16 cellular contexts compared by ENCODE assay signal in genomic region chr4:184446132-184446531, GRCh38.
A peak's percentile ranks its signal among the peaks of the same experiment; 100 is the strongest.
DNase-seq lines count a peak whose midpoint lies in the region; ATAC-seq and TF ChIP-seq lines count a peak whose summit lies in the region.
"Had no signal": no experiment of that assay in that cellular context is flagged by ENCODE, and none has a peak within 500 bp of the region (broad histone marks: within the 10 kb centered on the region; RNA-seq: fewer than 3 reads in every experiment).

No MANE protein-coding gene starts in this region.

- H3K4me3 Mint-ChIP-seq in activated naive CD8-positive, alpha-beta T cell treated with anti-CD3 and anti-CD28 coated beads, Interleukin-2, amount 50 U/mL, for 24 hours: no peak overlapping the region
- H3K4me3 Mint-ChIP-seq: nephron progenitor cell had no signal

- H3K4me1 Mint-ChIP-seq in activated naive CD8-positive, alpha-beta T cell treated with anti-CD3 and anti-CD28 coated beads, Interleukin-2, amount 50 U/mL, for 24 hours: peaks cover 85% of the 10 kb centered on the region

- H3K27ac Mint-ChIP-seq in activated naive CD8-positive, alpha-beta T cell treated with anti-CD3 and anti-CD28 coated beads, Interleukin-2, amount 50 U/mL, for 24 hours: peak overlapping the region; percentile 44
- H3K27ac Mint-ChIP-seq: nephron progenitor cell had no signal

- no peaks in the 10 kb centered on the region for H3K27me3 ChIP-seq in neutrophil
- H3K27me3 ChIP-seq: upper lobe of left lung had no signal

- ATAC-seq in activated naive CD8-positive, alpha-beta T cell treated with anti-CD3 and anti-CD28 coated beads, Interleukin-2, amount 50 U/mL, for 24 hours: no peak
- ATAC-seq: stimulated activated naive CD8-positive, alpha-beta T cell treated with anti-CD3 and anti-CD28 coated beads, Interleukin-15, amount 100 ng/mL, for 72 hours had no signal

- H3K4me3 ChIP-seq in neutrophil (ENCODE audit: low read depth in 1 of 2, low read length in 1 of 2): no peak overlapping the region
- H3K4me3 ChIP-seq: upper lobe of left lung had no signal

- no peak for TF ChIP-seq CTCF in neutrophil (IDR thresholded peaks at IDR 0.05)

- peaks cover 62 to 78% of the 10 kb centered on the region in 2 experiments for H3K4me1 ChIP-seq in neutrophil (ENCODE audit: control insufficient read depth in 1 of 2, insufficient read depth in 1 of 2, low read depth in 1 of 2, low read length in 1 of 2)

- no peaks in the 10 kb centered on the region for H3K27me3 Mint-ChIP-seq in activated naive CD8-positive, alpha-beta T cell treated with anti-CD3 and anti-CD28 coated beads, Interleukin-2, amount 50 U/mL, for 24 hours
- H3K27me3 Mint-ChIP-seq: stimulated activated naive CD8-positive, alpha-beta T cell treated with anti-CD3 and anti-CD28 coated beads, Interleukin-15, amount 100 ng/mL, for 72 hours had no signal

- peak; percentile 7 for DNase-seq in NCI-H146 (lab: John Stamatoyannopoulos, UW)
- DNase-seq in NCI-H146 treated with DMSO at 0.1 percent for 48 hours (lab: John Stamatoyannopoulos, UW; ENCODE audit: unreplicated experiment): no peak
- peak; percentile 61 for DNase-seq in NCI-H2029 treated with DMSO at 0.1 percent for 48 hours (lab: John Stamatoyannopoulos, UW)
- no peak for DNase-seq in activated naive CD8-positive, alpha-beta T cell treated with anti-CD3 and anti-CD28 coated beads, Interleukin-2, amount 50 U/mL, for 24 hours
- no peak for DNase-seq in SIG-M5 (lab: John Stamatoyannopoulos, UW)
- DNase-seq in GM03348 (ENCODE audit: low spot score): no peak
- DNase-seq in NCI-H2081 treated with DMSO at 0.1 percent for 48 hours (lab: John Stamatoyannopoulos, UW): no peak
- DNase-seq: activated naive CD4-positive, alpha-beta T cell; HCEC 1CT; NCI-H1694; nephron progenitor cell; stimulated activated CD4-positive, alpha-beta T cell treated with anti-CD3 and anti-CD28 coated beads, Interleukin-12 subunit alpha, Interleukin-12 subunit beta, amount 100 ng/mL, for 4 hours; stimulated activated naive CD8-positive, alpha-beta T cell treated with anti-CD3 and anti-CD28 coated beads, Interleukin-15, amount 100 ng/mL, for 72 hours; upper lobe of left lung had no signal

- H3K9me3 Mint-ChIP-seq in activated naive CD8-positive, alpha-beta T cell treated with anti-CD3 and anti-CD28 coated beads, Interleukin-2, amount 50 U/mL, for 24 hours: no peaks in the 10 kb centered on the region
- H3K9me3 Mint-ChIP-seq: nephron progenitor cell; stimulated activated naive CD8-positive, alpha-beta T cell treated with anti-CD3 and anti-CD28 coated beads, Interleukin-15, amount 100 ng/mL, for 72 hours had no signal

- peak overlapping the region; percentile 86 for H3K27ac ChIP-seq in neutrophil
- H3K27ac ChIP-seq: VCaP had no signal

- peaks cover 19% of the 10 kb centered on the region for H3K36me3 Mint-ChIP-seq in activated naive CD8-positive, alpha-beta T cell treated with anti-CD3 and anti-CD28 coated beads, Interleukin-2, amount 50 U/mL, for 24 hours (ENCODE audit: low read depth)

- H3K36me3 ChIP-seq in neutrophil: peaks cover under 1% of the 10 kb centered on the region
- H3K36me3 ChIP-seq: upper lobe of left lung had no signal

- H3K9me3 ChIP-seq in neutrophil: no peaks in the 10 kb centered on the region
- H3K9me3 ChIP-seq: upper lobe of left lung had no signal

Comparison
In these comparisons a context has a peak if more than half of its experiments do, and no peak if none do; other contexts are left out.
1. DNase-seq: peak in NCI-H146 (single experiment) and NCI-H2029 treated with DMSO at 0.1 percent for 48 hours (single experiment); none in NCI-H146 treated with DMSO at 0.1 percent for 48 hours (single experiment), activated naive CD8-positive, alpha-beta T cell treated with anti-CD3 and anti-CD28 coated beads, Interleukin-2, amount 50 U/mL, for 24 hours (single experiment), SIG-M5 (single experiment), GM03348 (single experiment) and NCI-H2081 treated with DMSO at 0.1 percent for 48 hours (single experiment).